Comparison of ENCODE assay signal across 2 cellular contexts in the genomic region with DNA sequence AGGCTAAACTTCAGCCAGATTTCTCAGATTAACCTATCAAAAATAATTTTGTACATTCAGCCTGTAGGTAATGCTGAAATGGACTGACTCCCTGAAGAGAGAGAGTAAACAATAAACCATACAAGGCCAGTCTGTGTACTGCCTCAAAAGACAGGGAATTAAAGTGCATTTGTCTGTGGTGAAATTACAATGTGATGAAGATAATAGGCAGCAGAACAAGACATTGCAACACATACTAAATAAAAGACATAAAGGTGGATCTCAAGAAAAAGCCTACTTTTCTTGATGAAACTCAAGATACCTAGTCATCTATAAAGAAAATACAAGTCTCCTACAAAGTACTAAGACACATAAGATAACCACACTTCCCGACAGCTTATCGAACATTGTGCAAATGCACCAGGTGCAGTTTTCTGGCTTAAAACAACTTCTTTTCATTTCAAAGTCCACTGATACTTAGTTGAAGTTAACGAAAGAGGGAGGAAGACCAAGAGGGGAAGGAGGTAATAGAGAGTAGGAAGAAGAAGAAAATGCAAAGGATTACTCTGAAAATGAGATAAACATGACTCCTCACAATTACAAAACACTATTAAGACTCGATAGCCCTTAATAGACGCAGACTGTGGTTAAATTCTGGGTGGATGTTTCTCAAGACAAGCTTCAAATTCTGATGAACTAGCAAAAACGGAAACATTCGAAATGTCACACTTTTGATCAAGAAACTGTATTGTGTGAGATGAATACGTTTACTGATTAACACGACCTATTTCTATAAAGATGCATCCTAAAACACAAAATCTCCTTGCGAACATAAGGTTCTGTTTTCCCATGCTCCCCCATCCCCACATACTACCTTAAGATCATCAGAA.
TF ChIP-seq lines count a peak whose summit lies in the region.

No MANE protein-coding gene starts in this region.

TF ChIP-seq in SK-N-SH, 30 proteins besides CTCF, POLR2A, EP300 and RAD21 (continued from another document):
- no peak for TF ChIP-seq PBX3 (IDR thresholded peaks at IDR 0.05)
- TF ChIP-seq SMC3 (IDR thresholded peaks at IDR 0.05; ENCODE audit: low read depth, low read length), result no peak
- TF ChIP-seq TAF1 (IDR thresholded peaks at IDR 0.05; ENCODE audit: borderline replicate concordance, low read depth, low read length), result no peak

TF ChIP-seq in SK-N-SH treated with all-trans-retinoic acid at 6 μM for 48 hours, 23 proteins besides CTCF, POLR2A, EP300 and RAD21 (continued from another document):
- no peak for TF ChIP-seq CREB5 (CRISPR knock-in tag; IDR thresholded peaks at IDR 0.05; ENCODE audit: low read depth)
- TF ChIP-seq, protein P1, sequence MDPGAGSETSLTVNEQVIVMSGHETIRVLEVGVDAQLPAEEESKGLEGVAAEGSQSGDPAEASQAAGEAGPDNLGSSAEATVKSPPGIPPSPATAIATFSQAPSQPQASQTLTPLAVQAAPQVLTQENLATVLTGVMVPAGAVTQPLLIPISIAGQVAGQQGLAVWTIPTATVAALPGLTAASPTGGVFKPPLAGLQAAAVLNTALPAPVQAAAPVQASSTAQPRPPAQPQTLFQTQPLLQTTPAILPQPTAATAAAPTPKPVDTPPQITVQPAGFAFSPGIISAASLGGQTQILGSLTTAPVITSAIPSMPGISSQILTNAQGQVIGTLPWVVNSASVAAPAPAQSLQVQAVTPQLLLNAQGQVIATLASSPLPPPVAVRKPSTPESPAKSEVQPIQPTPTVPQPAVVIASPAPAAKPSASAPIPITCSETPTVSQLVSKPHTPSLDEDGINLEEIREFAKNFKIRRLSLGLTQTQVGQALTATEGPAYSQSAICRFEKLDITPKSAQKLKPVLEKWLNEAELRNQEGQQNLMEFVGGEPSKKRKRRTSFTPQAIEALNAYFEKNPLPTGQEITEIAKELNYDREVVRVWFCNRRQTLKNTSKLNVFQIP (CRISPR knock-in tag; IDR thresholded peaks at IDR 0.05; ENCODE audit: borderline replicate concordance, low read depth), result no peak
- TF ChIP-seq GLIS3 (CRISPR knock-in tag; IDR thresholded peaks at IDR 0.05), result no peak
- TF ChIP-seq OSR1 (CRISPR knock-in tag; IDR thresholded peaks at IDR 0.05), result no peak
- TF ChIP-seq PATZ1 (CRISPR knock-in tag; IDR thresholded peaks at IDR 0.05; ENCODE audit: borderline replicate concordance), result no peak
- no peak for TF ChIP-seq ESRRG (CRISPR knock-in tag; IDR thresholded peaks at IDR 0.05)
- no peak for TF ChIP-seq ZNF8 (CRISPR knock-in tag; IDR thresholded peaks at IDR 0.05)
- no peak for TF ChIP-seq ARNTL (CRISPR knock-in tag; IDR thresholded peaks at IDR 0.05; ENCODE audit: borderline replicate concordance, low read depth)
- TF ChIP-seq ZC3H10 (CRISPR knock-in tag; IDR thresholded peaks at IDR 0.05), result no peak
TF ChIP-seq in SK-N-SH treated with all-trans-retinoic acid at 6 μM for 48 hours: peak in this region for 0.
